In genomic region chr9:94096819-94097577, GRCh38 we compare ENCODE assay signal across 23 cellular contexts. TPM values are rescaled to one million over a fixed set of nuclear protein-coding genes. Genes with fewer than 3 reads are reported as not detected.
A peak's percentile ranks its signal among the peaks of the same experiment; 100 is the strongest.
DNase-seq lines count a peak whose midpoint lies in the region; ATAC-seq and TF ChIP-seq lines count a peak whose summit lies in the region.
"Had no signal": no experiment of that assay in that cellular context is flagged by ENCODE, and none has a peak within 500 bp of the region (broad histone marks: within the 10 kb centered on the region; RNA-seq: fewer than 3 reads in every experiment).

No MANE protein-coding gene starts in this region.

- DNase-seq in activated naive CD4-positive, alpha-beta T cell treated with anti-CD3 and anti-CD28 coated beads, Interleukin-2, amount 50 U/mL, for 72 hours (ENCODE audit: low spot score in 2 of 2): no peak
- DNase-seq in activated naive CD4-positive, alpha-beta T cell (lab: John Stamatoyannopoulos, UW): no peak
- DNase-seq in RKO (ENCODE audit: low spot score) (peak; percentile 26), epithelial cell of esophagus (ENCODE audit: low read depth) (peak; percentile 90), superior temporal gyrus (ENCODE audit: extremely low spot score) (peak; percentile 55), mesothelial cell of epicardium (ENCODE audit: low spot score in 2 of 2, unreplicated experiment in 2 of 2) (no peak), NCI-H1417 (lab: John Stamatoyannopoulos, UW) (no peak)
- no peak for DNase-seq in activated CD8-positive, alpha-beta memory T cell treated with anti-CD3 and anti-CD28 coated beads, Interleukin-2, amount 50 U/mL, for 4 hours
- DNase-seq: activated CD4-positive, alpha-beta T cell treated with anti-CD3 and anti-CD28 coated beads, Interleukin-2, amount 10 ng/mL, durations not matched to agents 24 days and 14 days; activated naive CD8-positive, alpha-beta T cell treated with anti-CD3 and anti-CD28 coated beads, Interleukin-2, amount 50 U/mL, for 24 hours; activated T-cell treated with anti-CD3 and anti-CD28 coated beads, Interleukin-2, amount 50 U/mL, for 48 hours; CD4-positive, alpha-beta T cell; DMS53; endodermal cell; Karpas-422; lower lobe of right lung; naive B cell; NCI-H1436 treated with DMSO at 0.1 percent for 48 hours; NCI-H2227 treated with DMSO at 0.1 percent for 48 hours; stimulated activated CD4-positive, alpha-beta T cell treated with anti-CD3 and anti-CD28 coated beads, Interleukin-12 subunit alpha, Interleukin-12 subunit beta, amount 100 ng/mL, for 4 hours; stimulated activated naive CD4-positive, alpha-beta T cell treated with Interleukin-2 at 50 U/mL for 16 hours had no signal

- TF ChIP-seq CTCF in epithelial cell of esophagus (IDR thresholded peaks at IDR 0.05; ENCODE audit: insufficient read depth, low read depth, low read length, missing control alignments) (no peak), mesothelial cell of epicardium (IDR thresholded peaks at IDR 0.05; ENCODE audit: unreplicated experiment) (no peak)

- H3K4me3 ChIP-seq in epithelial cell of esophagus (ENCODE audit: low read length): no peak overlapping the region
- H3K4me3 ChIP-seq: lower lobe of right lung, SJSA1 had no signal

- peak; percentile 50 to 54 for ATAC-seq in activated naive CD4-positive, alpha-beta T cell treated with anti-CD3 and anti-CD28 coated beads, Interleukin-2, amount 50 U/mL, for 72 hours
- ATAC-seq: activated naive CD8-positive, alpha-beta T cell treated with anti-CD3 and anti-CD28 coated beads, Interleukin-2, amount 50 U/mL, for 24 hours; lower lobe of right lung had no signal

- H3K4me3 Mint-ChIP-seq in mesothelial cell of epicardium: no peak overlapping the region
- H3K4me3 Mint-ChIP-seq: activated CD4-positive, alpha-beta T cell treated with anti-CD3 and anti-CD28 coated beads, Interleukin-2, amount 10 ng/mL, durations not matched to agents 24 days and 14 days; activated naive CD8-positive, alpha-beta T cell treated with anti-CD3 and anti-CD28 coated beads, Interleukin-2, amount 50 U/mL, for 24 hours; CD4-positive, alpha-beta T cell; central memory CD8-positive, alpha-beta T cell; endodermal cell; naive B cell had no signal

- no peaks in the 10 kb centered on the region for H3K27me3 Mint-ChIP-seq in mesothelial cell of epicardium (ENCODE audit: low read depth)
- H3K27me3 Mint-ChIP-seq: activated CD4-positive, alpha-beta T cell treated with anti-CD3 and anti-CD28 coated beads, Interleukin-2, amount 10 ng/mL, durations not matched to agents 24 days and 14 days; activated naive CD8-positive, alpha-beta T cell treated with anti-CD3 and anti-CD28 coated beads, Interleukin-2, amount 50 U/mL, for 24 hours; CD4-positive, alpha-beta T cell; central memory CD8-positive, alpha-beta T cell; naive B cell had no signal

- H3K4me1 Mint-ChIP-seq in mesothelial cell of epicardium: peaks cover 5% of the 10 kb centered on the region
- H3K4me1 Mint-ChIP-seq: central memory CD8-positive, alpha-beta T cell; naive B cell had no signal

- H3K9me3 Mint-ChIP-seq in activated naive CD4-positive, alpha-beta T cell treated with anti-CD3 and anti-CD28 coated beads, Interleukin-2, amount 50 U/mL, for 72 hours: no peaks in the 10 kb centered on the region
- H3K9me3 Mint-ChIP-seq in mesothelial cell of epicardium: no peaks in the 10 kb centered on the region
- H3K9me3 Mint-ChIP-seq: activated CD4-positive, alpha-beta T cell treated with anti-CD3 and anti-CD28 coated beads, Interleukin-2, amount 10 ng/mL, durations not matched to agents 24 days and 14 days; activated naive CD8-positive, alpha-beta T cell treated with anti-CD3 and anti-CD28 coated beads, Interleukin-2, amount 50 U/mL, for 24 hours; CD4-positive, alpha-beta T cell; central memory CD8-positive, alpha-beta T cell; naive B cell had no signal

- H3K27ac Mint-ChIP-seq in activated naive CD4-positive, alpha-beta T cell treated with anti-CD3 and anti-CD28 coated beads, Interleukin-2, amount 50 U/mL, for 72 hours: no peak overlapping the region
- H3K27ac Mint-ChIP-seq in mesothelial cell of epicardium: no peak overlapping the region
- H3K27ac Mint-ChIP-seq: activated CD4-positive, alpha-beta T cell treated with anti-CD3 and anti-CD28 coated beads, Interleukin-2, amount 10 ng/mL, durations not matched to agents 24 days and 14 days; activated naive CD8-positive, alpha-beta T cell treated with anti-CD3 and anti-CD28 coated beads, Interleukin-2, amount 50 U/mL, for 24 hours; CD4-positive, alpha-beta T cell; endodermal cell; naive B cell had no signal

- no peaks in the 10 kb centered on the region for H3K36me3 Mint-ChIP-seq in activated naive CD4-positive, alpha-beta T cell treated with anti-CD3 and anti-CD28 coated beads, Interleukin-2, amount 50 U/mL, for 72 hours
- H3K36me3 Mint-ChIP-seq in mesothelial cell of epicardium: peaks cover 10% of the 10 kb centered on the region
- H3K36me3 Mint-ChIP-seq: naive B cell had no signal

RNA-seq across cellular contexts. Expression of gene PTPDC1, which starts 12.7 kb away (rescaled TPM):
- 1 to 10 TPM; 4.2 to 7.4 TPM for total RNA-seq in activated naive CD4-positive, alpha-beta T cell treated with anti-CD3 and anti-CD28 coated beads, Interleukin-2, amount 50 U/mL, for 72 hours
- 12.0 to 13.7 TPM (median 12.7 TPM) in 3 replicates for total RNA-seq in mesothelial cell of epicardium

Comparison
In these comparisons a context has a peak if more than half of its experiments do, and no peak if none do; other contexts are left out.
1. DNase-seq: peak in RKO (single experiment), epithelial cell of esophagus (single experiment) and superior temporal gyrus (single experiment); none in activated naive CD4-positive, alpha-beta T cell treated with anti-CD3 and anti-CD28 coated beads, Interleukin-2, amount 50 U/mL, for 72 hours (0 of 2), activated naive CD4-positive, alpha-beta T cell (0 of 4), mesothelial cell of epicardium (0 of 2), NCI-H1417 (0 of 3) and activated CD8-positive, alpha-beta memory T cell treated with anti-CD3 and anti-CD28 coated beads, Interleukin-2, amount 50 U/mL, for 4 hours (single experiment).